In genomic region chr11:75735181-75735845, GRCh38 we compare ENCODE assay signal across 19 cellular contexts. TPM values are rescaled to one million over a fixed set of nuclear protein-coding genes. Genes with fewer than 3 reads are reported as not detected.
"Had no signal": no experiment of that assay in that cellular context is flagged by ENCODE, and none has a peak within 500 bp of the region (broad histone marks: within the 10 kb centered on the region; RNA-seq: fewer than 3 reads in every experiment).

No MANE protein-coding gene starts in this region.

- H3K36me3 ChIP-seq: tibial artery, uterus had no signal

- H3K27ac ChIP-seq: body of pancreas, coronary artery, tibial artery, uterus had no signal

- ATAC-seq: activated CD8-positive, alpha-beta T cell treated with anti-CD3 and anti-CD28 coated beads, Interleukin-2, amount 10 ng/mL, durations not matched to agents 7 days and 5 days; activated T-cell treated with anti-CD3 and anti-CD28 coated beads, Interleukin-2, amount 50 U/mL, for 72 hours; body of pancreas; natural killer cell; WTC11 had no signal

- H3K9me3 ChIP-seq: body of pancreas, mucosa of descending colon, tibial artery, uterus had no signal

- H3K4me1 ChIP-seq: body of pancreas, uterus had no signal

- H3K27me3 ChIP-seq: body of pancreas, tibial artery, uterus had no signal

- H3K4me3 ChIP-seq: body of pancreas, coronary artery, mucosa of descending colon, tibial artery, uterus had no signal

- DNase-seq: activated CD4-positive, alpha-beta T cell treated with anti-CD3 and anti-CD28 coated beads, Interleukin-2, amount 10 ng/mL, durations not matched to agents 24 days and 14 days; activated CD8-positive, alpha-beta memory T cell treated with anti-CD3 and anti-CD28 coated beads, Interleukin-2, amount 50 U/mL, for 4 hours; activated CD8-positive, alpha-beta T cell treated with anti-CD3 and anti-CD28 coated beads, Interleukin-2, amount 10 ng/mL, durations not matched to agents 7 days and 5 days; activated naive CD8-positive, alpha-beta T cell treated with anti-CD3 and anti-CD28 coated beads for 36 hours; activated T-cell treated with anti-CD3 and anti-CD28 coated beads, Interleukin-2, amount 50 U/mL, for 72 hours; central memory CD4-positive, alpha-beta T cell; effector CD8-positive, alpha-beta T cell; natural killer cell; posterior cingulate gyrus; stimulated activated CD4-positive, alpha-beta T cell treated with anti-CD3 and anti-CD28 coated beads, Interleukin-1b, Interleukin-23, amount 100 ng/mL, for 48 hours; T-helper 2 cell; tibial artery; uterus had no signal

RNA-seq across cellular contexts. Expression of gene MOGAT2, which starts 17.7 kb away (rescaled TPM):
- total RNA-seq: activated CD4-positive, alpha-beta T cell treated with anti-CD3 and anti-CD28 coated beads, Interleukin-2, amount 10 ng/mL, durations not matched to agents 24 days and 14 days; activated CD8-positive, alpha-beta T cell treated with anti-CD3 and anti-CD28 coated beads, Interleukin-2, amount 10 ng/mL, durations not matched to agents 7 days and 5 days; activated naive CD8-positive, alpha-beta T cell treated with anti-CD3 and anti-CD28 coated beads for 36 hours; activated T-cell treated with anti-CD3 and anti-CD28 coated beads, Interleukin-2, amount 50 U/mL, for 72 hours; body of pancreas; fibroblast of lung; frontal cortex; natural killer cell; WTC11 had no signal
- polyA plus RNA-seq: fibroblast of lung had no signal
